22 cellular contexts compared by ENCODE assay signal in genomic region chr2:37766087-37766486, GRCh38.
DNase-seq lines count a peak whose midpoint lies in the region; ATAC-seq, FAIRE-seq and TF ChIP-seq lines count a peak whose summit lies in the region.
"Had no signal": no experiment of that assay in that cellular context is flagged by ENCODE, and none has a peak within 500 bp of the region (broad histone marks: within the 10 kb centered on the region; RNA-seq: fewer than 3 reads in every experiment).

No MANE protein-coding gene starts in this region.

- POLR2A ChIA-PET in MCF 10A (lab: Yijun Ruan, JAX) = interaction anchor here (1.1 kb wide), 1 partner anchor 205 kb away, joined by 3 read pairs; no protein-coding TSS in a partner anchor

- no TSS peak for BruUV-seq in MCF 10A (replicated peaks; lab: Mats Ljungman, UMichigan)

- H3K9me3 ChIP-seq in breast epithelium (no peaks in the 10 kb centered on the region), mesodermal cell (ENCODE audit: control insufficient read depth, low read length) (peaks cover 15% of the 10 kb centered on the region), vagina (no peaks in the 10 kb centered on the region)
- H3K9me3 ChIP-seq: body of pancreas, HAP-1, transverse colon had no signal

- TF ChIP-seq CTCF in MCF 10A (IDR thresholded peaks at IDR 0.05; ENCODE audit: unreplicated experiment) (no peak), breast epithelium (IDR thresholded peaks at IDR 0.05) (no peak), bronchial epithelial cell (IDR thresholded peaks at IDR 0.05; ENCODE audit: insufficient read depth, low read length, severe bottlenecking) (no peak), vagina (IDR thresholded peaks at IDR 0.05) (no peak)

- H3K27me3 ChIP-seq in breast epithelium (no peaks in the 10 kb centered on the region), bronchial epithelial cell (ENCODE audit: control insufficient read depth, insufficient read depth, low read length) (no peaks in the 10 kb centered on the region), vagina (no peaks in the 10 kb centered on the region)
- H3K27me3 ChIP-seq: body of pancreas, transverse colon had no signal

- no peaks in the 10 kb centered on the region for H3K36me3 ChIP-seq in breast epithelium
- no peaks in the 10 kb centered on the region for H3K36me3 ChIP-seq in bronchial epithelial cell (ENCODE audit: control insufficient read depth, insufficient read depth, low read length)
- H3K36me3 ChIP-seq in mesodermal cell (ENCODE audit: control insufficient read depth, insufficient read depth, low read length) = no peaks in the 10 kb centered on the region
- no peaks in the 10 kb centered on the region for H3K36me3 ChIP-seq in vagina
- H3K36me3 ChIP-seq: HAP-1, transverse colon had no signal

- no peak overlapping the region for H3K4me3 ChIP-seq in breast epithelium
- no peak overlapping the region for H3K4me3 ChIP-seq in bronchial epithelial cell (ENCODE audit: low read depth, low read length)
- H3K4me3 ChIP-seq in mesodermal cell (ENCODE audit: extremely low read depth, insufficient read depth, low read length, poor library complexity, severe bottlenecking) = no peak overlapping the region
- no peak overlapping the region for H3K4me3 ChIP-seq in vagina
- H3K4me3 ChIP-seq: body of pancreas, HAP-1, transverse colon had no signal

- TF ChIP-seq POLR2A in breast epithelium (IDR thresholded peaks at IDR 0.05) (no peak), vagina (IDR thresholded peaks at IDR 0.05) (no peak)

- H3K4me3 Mint-ChIP-seq in MCF 10A (ENCODE audit: unreplicated experiment) = no peak overlapping the region
- H3K4me3 Mint-ChIP-seq: CD4-positive, alpha-beta T cell; stimulated activated memory B cell treated with anti-CD40 and anti-IgM and Interleukin-4, amounts not matched to agents 10 μg/mL and 1 μg/mL and 100 μg/mL, for 72 hours had no signal

- no peaks in the 10 kb centered on the region for H3K9me3 Mint-ChIP-seq in MCF 10A (ENCODE audit: unreplicated experiment)
- H3K9me3 Mint-ChIP-seq: CD4-positive, alpha-beta T cell had no signal

- H3K27ac Mint-ChIP-seq in MCF 10A (ENCODE audit: low read depth, unreplicated experiment) = peak overlapping the region; percentile 19
- H3K27ac Mint-ChIP-seq: CD4-positive, alpha-beta T cell; stimulated activated memory B cell treated with anti-CD40 and anti-IgM and Interleukin-4, amounts not matched to agents 10 μg/mL and 1 μg/mL and 100 μg/mL, for 72 hours had no signal

- peaks cover 34% of the 10 kb centered on the region for H3K4me1 Mint-ChIP-seq in MCF 10A (ENCODE audit: insufficient read depth, unreplicated experiment)
- H3K4me1 Mint-ChIP-seq: stimulated activated memory B cell treated with anti-CD40 and anti-IgM and Interleukin-4, amounts not matched to agents 10 μg/mL and 1 μg/mL and 100 μg/mL, for 72 hours had no signal

- ATAC-seq in HG02840 (IDR thresholded peaks at IDR 0.05; ENCODE audit: low FRiP score, unreplicated experiment) = no peak
- no peak for ATAC-seq in GM21360 (IDR thresholded peaks at IDR 0.05; ENCODE audit: unreplicated experiment)
- ATAC-seq: body of pancreas; HepG2; stimulated activated memory B cell treated with anti-CD40 and anti-IgM and Interleukin-4, amounts not matched to agents 10 μg/mL and 1 μg/mL and 100 μg/mL, for 72 hours had no signal

- intact Hi-C loops in MCF 10A (cut with micrococcal nuclease) = no loop called here
- intact Hi-C loops in breast epithelium (cut with DNase I; ENCODE audit: low total_unique reads) = no loop called here
- intact Hi-C loops in vagina (cut with DNase I) = no loop called here

- CTCF ChIA-PET in MCF 10A (lab: Yijun Ruan, JAX) = interaction anchor here (0.7 kb wide), 1 partner anchor 370 kb away, joined by 4 read pairs; no protein-coding TSS in a partner anchor

- H3K4me1 ChIP-seq in breast epithelium = peaks cover 0 to 4% of the 10 kb centered on the region in 2 donors
- H3K4me1 ChIP-seq in mesodermal cell (ENCODE audit: control insufficient read depth, insufficient read depth, low read length, poor library complexity, severe bottlenecking) = peaks cover 50% of the 10 kb centered on the region
- H3K4me1 ChIP-seq in vagina = peaks cover 22% of the 10 kb centered on the region

- DNase-seq in MCF 10A (ENCODE audit: unreplicated experiment) (no peak), breast epithelium (ENCODE audit: low spot score in 2 of 2) (no peak), bronchial epithelial cell (ENCODE audit: low read depth) (peak; percentile 20), vagina (ENCODE audit: extremely low spot score in 2 of 2) (no peak)
- DNase-seq in activated naive CD4-positive, alpha-beta T cell treated with Interleukin-2 at 50 U/mL for 16 hours = no peak
- DNase-seq: 8988T; activated CD4-positive, CD25-positive, alpha-beta regulatory T cell treated with anti-CD3 and anti-CD28 coated beads, Interleukin-2, amount 50 U/mL, for 72 hours; activated gamma-delta T cell treated with Interleukin-2 at 50 U/mL for 16 hours; body of pancreas; CD4-positive, alpha-beta T cell; NCI-H1048; occipital lobe; SHP77; small intestine; transverse colon had no signal

- FAIRE-seq in bronchial epithelial cell (lab: Jason Lieb, UNC) = no peak
- FAIRE-seq: G401.6, HepG2, small intestine had no signal

- H3K27me3 Mint-ChIP-seq in MCF 10A (ENCODE audit: insufficient read depth, unreplicated experiment) = no peaks in the 10 kb centered on the region
- H3K27me3 Mint-ChIP-seq: CD4-positive, alpha-beta T cell; stimulated activated memory B cell treated with anti-CD40 and anti-IgM and Interleukin-4, amounts not matched to agents 10 μg/mL and 1 μg/mL and 100 μg/mL, for 72 hours had no signal

- no peak overlapping the region for H3K27ac ChIP-seq in breast epithelium
- H3K27ac ChIP-seq in mesodermal cell (ENCODE audit: low read depth, low read length, severe bottlenecking) = peak overlapping the region; percentile 93
- peak overlapping the region; percentile 23 for H3K27ac ChIP-seq in vagina
- H3K27ac ChIP-seq: body of pancreas had no signal

- 0 to 23% methylated on average over 2 to 3 of the region's 3 CpGs for WGBS in mesodermal cell (ENCODE audit: insufficient coverage in 2 of 2), 2 experiments

- H3K36me3 Mint-ChIP-seq in MCF 10A (ENCODE audit: insufficient read depth, unreplicated experiment) = peaks cover 6% of the 10 kb centered on the region

Comparison
In these comparisons a context has a peak if more than half of its experiments do, and no peak if none do; other contexts are left out.
1. H3K27ac ChIP-seq: peak in mesodermal cell (single experiment) and vagina (single experiment); none in breast epithelium (0 of 2).